Comparison of ENCODE assay signal across 8 cellular contexts in the genomic region with DNA sequence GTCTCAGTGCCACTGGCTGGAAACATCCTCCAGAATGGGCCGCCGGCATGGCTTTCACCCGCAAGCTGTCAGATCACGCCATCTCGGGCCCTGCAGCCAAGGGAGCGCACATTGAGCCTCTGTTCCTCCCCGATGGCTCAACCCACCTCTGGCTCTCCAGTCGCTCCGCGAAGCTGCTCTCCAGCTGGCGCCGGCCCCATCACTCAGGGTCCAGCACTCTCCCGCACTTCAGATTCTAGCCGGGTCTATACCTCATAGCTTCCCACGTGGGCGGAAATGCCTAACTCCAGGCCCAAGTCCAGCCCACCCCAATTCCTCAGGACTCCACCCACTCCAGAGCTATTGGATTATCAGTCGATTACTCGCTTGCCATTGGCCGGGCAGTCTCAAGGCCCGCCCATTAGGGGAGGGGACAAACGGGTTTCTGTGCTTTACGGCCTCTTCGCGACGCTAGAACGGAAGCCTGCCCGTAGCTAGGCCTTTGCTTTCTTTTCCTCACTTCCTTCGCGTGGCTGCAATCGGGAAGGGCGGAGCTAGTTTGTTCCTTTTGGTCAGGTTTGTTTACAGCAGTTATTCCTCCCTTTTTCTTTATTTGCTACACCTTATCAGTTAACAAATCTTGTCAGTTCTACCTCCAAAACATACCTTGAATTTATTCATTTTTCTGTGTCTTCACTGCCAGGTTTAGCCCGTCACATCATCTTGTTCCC. TPM values are rescaled to one million over a fixed set of nuclear protein-coding genes. Genes with fewer than 3 reads are reported as not detected.
DNase-seq lines count a peak whose midpoint lies in the region; ATAC-seq and TF ChIP-seq lines count a peak whose summit lies in the region.

A gene with protein sequence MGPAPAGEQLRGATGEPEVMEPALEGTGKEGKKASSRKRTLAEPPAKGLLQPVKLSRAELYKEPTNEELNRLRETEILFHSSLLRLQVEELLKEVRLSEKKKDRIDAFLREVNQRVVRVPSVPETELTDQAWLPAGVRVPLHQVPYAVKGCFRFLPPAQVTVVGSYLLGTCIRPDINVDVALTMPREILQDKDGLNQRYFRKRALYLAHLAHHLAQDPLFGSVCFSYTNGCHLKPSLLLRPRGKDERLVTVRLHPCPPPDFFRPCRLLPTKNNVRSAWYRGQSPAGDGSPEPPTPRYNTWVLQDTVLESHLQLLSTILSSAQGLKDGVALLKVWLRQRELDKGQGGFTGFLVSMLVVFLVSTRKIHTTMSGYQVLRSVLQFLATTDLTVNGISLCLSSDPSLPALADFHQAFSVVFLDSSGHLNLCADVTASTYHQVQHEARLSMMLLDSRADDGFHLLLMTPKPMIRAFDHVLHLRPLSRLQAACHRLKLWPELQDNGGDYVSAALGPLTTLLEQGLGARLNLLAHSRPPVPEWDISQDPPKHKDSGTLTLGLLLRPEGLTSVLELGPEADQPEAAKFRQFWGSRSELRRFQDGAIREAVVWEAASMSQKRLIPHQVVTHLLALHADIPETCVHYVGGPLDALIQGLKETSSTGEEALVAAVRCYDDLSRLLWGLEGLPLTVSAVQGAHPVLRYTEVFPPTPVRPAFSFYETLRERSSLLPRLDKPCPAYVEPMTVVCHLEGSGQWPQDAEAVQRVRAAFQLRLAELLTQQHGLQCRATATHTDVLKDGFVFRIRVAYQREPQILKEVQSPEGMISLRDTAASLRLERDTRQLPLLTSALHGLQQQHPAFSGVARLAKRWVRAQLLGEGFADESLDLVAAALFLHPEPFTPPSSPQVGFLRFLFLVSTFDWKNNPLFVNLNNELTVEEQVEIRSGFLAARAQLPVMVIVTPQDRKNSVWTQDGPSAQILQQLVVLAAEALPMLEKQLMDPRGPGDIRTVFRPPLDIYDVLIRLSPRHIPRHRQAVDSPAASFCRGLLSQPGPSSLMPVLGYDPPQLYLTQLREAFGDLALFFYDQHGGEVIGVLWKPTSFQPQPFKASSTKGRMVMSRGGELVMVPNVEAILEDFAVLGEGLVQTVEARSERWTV (minus strand): TSS at position 282 of the 710 bp plus-strand sequence. CDS start 82 bp downstream, at position 200.

- no peaks in the 10 kb centered on the region for H3K9me3 ChIP-seq in spleen

- WGBS in spleen, 5 donors = 0 to 1% (median 1%) methylated on average over 24 to 32 of the region's 32 CpGs

- peaks cover 29% of the 10 kb centered on the region for H3K36me3 Mint-ChIP-seq in central memory CD8-positive, alpha-beta T cell (ENCODE audit: insufficient read depth)

- peaks cover 16 to 35% (median 25%) of the 10 kb centered on the region in 6 donors for H3K4me1 ChIP-seq in spleen

- peak within 1 kb of the TSS; percentile 96 for H3K27ac Mint-ChIP-seq in central memory CD8-positive, alpha-beta T cell (ENCODE audit: low read depth)

- TF ChIP-seq CTCF in AG09309 (IDR thresholded peaks at IDR 0.05; ENCODE audit: control insufficient read depth, insufficient read depth, low read depth, low read length, missing control alignments) (no peak), spleen (IDR thresholded peaks at IDR 0.05 in 8 of 11, conservative IDR thresholded peaks at IDR 0.05 in 3 of 11) (peak in 2 of 11 experiments; percentile 23)

- H3K4me1 Mint-ChIP-seq in central memory CD8-positive, alpha-beta T cell = peaks cover 19% of the 10 kb centered on the region

- intact Hi-C loops in spleen (cut with DNase I; ENCODE audit: low total_unique reads) = no loop called here

- peak within 1 kb of the TSS; percentile 91 for H3K4me3 Mint-ChIP-seq in central memory CD8-positive, alpha-beta T cell

- no peaks in the 10 kb centered on the region for H3K27me3 Mint-ChIP-seq in central memory CD8-positive, alpha-beta T cell

- H3K4me3 ChIP-seq in AG09309 (ENCODE audit: control insufficient read depth, low read depth, low read length) = peak within 1 kb of the TSS; percentile 88
- peak within 1 kb of the TSS; percentile 81 to 100 (median 97) for H3K4me3 ChIP-seq in spleen

- H3K27ac ChIP-seq in spleen = peak within 1 kb of the TSS; percentile 69 to 87 (median 82)

- no peaks in the 10 kb centered on the region for H3K27me3 ChIP-seq in spleen (replicated peaks in 1 of 7)

- no peaks in the 10 kb centered on the region for H3K9me3 Mint-ChIP-seq in central memory CD8-positive, alpha-beta T cell

- ATAC-seq in GM19025 (IDR thresholded peaks at IDR 0.05; ENCODE audit: low read depth, unreplicated experiment) (peak; percentile 100), HG03342 (IDR thresholded peaks at IDR 0.05; ENCODE audit: unreplicated experiment) (peak; percentile 95)
- peak; percentile 99 for ATAC-seq in central memory CD8-positive, alpha-beta T cell (replicated peaks; ENCODE audit: extremely low read depth, poor library complexity, severe bottlenecking)

- TF ChIP-seq POLR2A in spleen (IDR thresholded peaks at IDR 0.05) = peak in 1 of 3 donors; percentile 45

- DNase-seq in AG09309 (ENCODE audit: low read depth) (peak; percentile 96), NCI-H446 (lab: John Stamatoyannopoulos, UW) (peak; percentile 98 to 99), inferior parietal cortex (ENCODE audit: extremely low spot score) (peak; percentile 100), spleen (peak; percentile 96)
- DNase-seq in activated CD4-positive, CD25-positive, alpha-beta regulatory T cell treated with anti-CD3 and anti-CD28 coated beads, Interleukin-2, amount 50 U/mL, for 16 hours (ENCODE audit: low read depth, low spot score) = peak; percentile 99
- peak; percentile 96 to 98 for DNase-seq in central memory CD8-positive, alpha-beta T cell (ENCODE audit: low spot score in 2 of 2)

- peaks cover 0 to 36% (median 33%) of the 10 kb centered on the region in 6 donors for H3K36me3 ChIP-seq in spleen

RNA-seq across cellular contexts. Expression of the gene that starts here (rescaled TPM):
- total RNA-seq in spleen = 10 to 100 TPM; 20.7 to 48.1 (median 28.4) TPM
- 10 to 100 TPM; 20.0 to 28.4 (median 24.6) TPM for polyA plus RNA-seq in spleen

Comparison
In these comparisons a context has a peak if more than half of its experiments do, and no peak if none do; other contexts are left out.
1. Peak in every context shown above with its lines: DNase-seq, ATAC-seq, H3K4me3 ChIP-seq and H3K27ac ChIP-seq.